Comparison of ENCODE assay signal across 9 cellular contexts in the genomic region with DNA sequence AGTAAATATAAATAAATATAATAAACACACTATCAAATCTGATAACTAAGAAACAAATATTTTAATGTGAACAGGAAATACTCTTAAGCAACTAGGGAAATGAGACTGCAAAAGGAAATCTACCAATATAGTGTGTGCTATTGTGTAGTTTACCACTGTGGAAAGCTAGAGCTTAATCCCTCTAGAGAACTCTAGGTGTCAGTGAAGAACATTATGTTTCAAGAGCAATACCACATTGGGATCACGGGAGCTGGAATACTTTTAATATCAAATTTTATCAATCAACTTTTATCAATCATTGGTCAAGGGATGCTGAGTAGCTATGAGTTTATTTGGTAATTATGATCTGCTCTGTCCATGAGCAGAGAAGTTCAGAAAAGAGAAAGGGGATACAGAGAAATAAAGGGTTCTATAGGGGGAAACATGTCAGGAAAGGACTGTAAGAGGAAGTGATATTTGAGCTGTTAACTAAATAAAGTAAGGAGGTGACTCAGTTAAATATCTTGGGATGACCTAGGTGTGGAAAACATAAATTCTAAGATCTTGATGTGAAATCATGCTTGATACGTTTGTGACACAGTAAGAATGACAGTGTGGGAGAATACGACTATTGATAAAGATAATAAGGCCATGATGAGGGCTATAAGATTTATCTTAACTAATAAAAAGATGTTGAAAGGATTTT.
DNase-seq lines count a peak whose midpoint lies in the region; ATAC-seq, FAIRE-seq and TF ChIP-seq lines count a peak whose summit lies in the region.
"Had no signal": no experiment of that assay in that cellular context is flagged by ENCODE, and none has a peak within 500 bp of the region (broad histone marks: within the 10 kb centered on the region; RNA-seq: fewer than 3 reads in every experiment).

No MANE protein-coding gene starts in this region.

- TF ChIP-seq CTCF in LNCaP clone FGC (IDR thresholded peaks at IDR 0.05; ENCODE audit: control insufficient read depth, extremely low read depth, insufficient read depth) (peak; percentile 42), astrocyte (IDR thresholded peaks at IDR 0.05; ENCODE audit: insufficient read depth, low read depth, low read length) (peak; percentile 50), ovary (IDR thresholded peaks at IDR 0.05) (no peak)

- H3K36me3 ChIP-seq in astrocyte (ENCODE audit: insufficient read depth, low read length) (no peaks in the 10 kb centered on the region), ovary (no peaks in the 10 kb centered on the region)

- no peak overlapping the region for H3K27ac Mint-ChIP-seq in astrocyte (ENCODE audit: unreplicated experiment)
- H3K27ac Mint-ChIP-seq in T-helper 2 cell treated with Interferon-gamma antibody and Interleukin-4, amounts not matched to agents 5 μg/mL and 100 μg/mL, for 36 hours: no peak overlapping the region
- H3K27ac Mint-ChIP-seq: activated naive CD8-positive, alpha-beta T cell treated with anti-CD3 and anti-CD28 coated beads, Interleukin-2, amount 50 U/mL, for 24 hours had no signal

- DNase-seq in Ammon's horn (ENCODE audit: low spot score) (peak; percentile 9), LNCaP clone FGC (ENCODE audit: low read depth) (no peak), astrocyte (ENCODE audit: low read depth) (peak; percentile 17), left lobe of liver (ENCODE audit: low spot score) (no peak), NCI-H187 (lab: John Stamatoyannopoulos, UW) (no peak), ovary (no peak)
- DNase-seq in T-helper 2 cell treated with Interferon-gamma antibody and Interleukin-4, amounts not matched to agents 5 μg/mL and 100 μg/mL, for 36 hours (ENCODE audit: low spot score): no peak
- DNase-seq: activated naive CD8-positive, alpha-beta T cell treated with anti-CD3 and anti-CD28 coated beads, Interleukin-2, amount 50 U/mL, for 24 hours had no signal

- no peak overlapping the region for H3K4me3 Mint-ChIP-seq in astrocyte (ENCODE audit: unreplicated experiment)
- no peak overlapping the region for H3K4me3 Mint-ChIP-seq in T-helper 2 cell treated with Interferon-gamma antibody and Interleukin-4, amounts not matched to agents 5 μg/mL and 100 μg/mL, for 36 hours
- H3K4me3 Mint-ChIP-seq: activated naive CD8-positive, alpha-beta T cell treated with anti-CD3 and anti-CD28 coated beads, Interleukin-2, amount 50 U/mL, for 24 hours had no signal

- no peaks in the 10 kb centered on the region for H3K4me1 ChIP-seq in astrocyte (ENCODE audit: insufficient read depth, low read length)
- H3K4me1 ChIP-seq in ovary (ENCODE audit: insufficient read depth): no peaks in the 10 kb centered on the region

- TF ChIP-seq POLR2A in ovary (IDR thresholded peaks at IDR 0.05): no peak

- peaks cover 4% of the 10 kb centered on the region for H3K9me3 Mint-ChIP-seq in astrocyte (ENCODE audit: unreplicated experiment)
- H3K9me3 Mint-ChIP-seq in T-helper 2 cell treated with Interferon-gamma antibody and Interleukin-4, amounts not matched to agents 5 μg/mL and 100 μg/mL, for 36 hours: no peaks in the 10 kb centered on the region
- H3K9me3 Mint-ChIP-seq: activated naive CD8-positive, alpha-beta T cell treated with anti-CD3 and anti-CD28 coated beads, Interleukin-2, amount 50 U/mL, for 24 hours had no signal

- H3K79me2 ChIP-seq in astrocyte (ENCODE audit: insufficient read depth, low read length): no peaks in the 10 kb centered on the region

- H3K9me3 ChIP-seq in astrocyte (ENCODE audit: insufficient read depth, low read depth, low read length) (no peaks in the 10 kb centered on the region), ovary (no peaks in the 10 kb centered on the region)

- 56 to 57% (median 56%) methylated on average over 3 of the region's 3 CpGs for WGBS in ovary, 3 donors

- H3K27ac ChIP-seq in astrocyte (ENCODE audit: low read depth, low read length): no peak overlapping the region
- H3K27ac ChIP-seq in ovary: no peak overlapping the region

- FAIRE-seq in astrocyte (lab: Jason Lieb, UNC): no peak

- intact Hi-C loops in ovary (cut with DNase I): no loop called here

- H3K4me3 ChIP-seq in LNCaP clone FGC (ENCODE audit: low read depth, low read length) (no peak overlapping the region), astrocyte (ENCODE audit: insufficient read depth, low read depth, low read length) (no peak overlapping the region), ovary (no peak overlapping the region)

- H4K20me1 ChIP-seq in astrocyte (ENCODE audit: insufficient read depth, low read length): no peaks in the 10 kb centered on the region

- no peak overlapping the region for H3K9ac ChIP-seq in astrocyte (ENCODE audit: low read length)

- H3K36me3 Mint-ChIP-seq in astrocyte (ENCODE audit: low read depth, unreplicated experiment): no peaks in the 10 kb centered on the region
- H3K36me3 Mint-ChIP-seq in T-helper 2 cell treated with Interferon-gamma antibody and Interleukin-4, amounts not matched to agents 5 μg/mL and 100 μg/mL, for 36 hours (ENCODE audit: low read depth): no peaks in the 10 kb centered on the region

- no peak for TF ChIP-seq EP300 in ovary (IDR thresholded peaks at IDR 0.05)

- ATAC-seq in left lobe of liver (peak; percentile 62), GM18502 (IDR thresholded peaks at IDR 0.05; ENCODE audit: poor library complexity, unreplicated experiment) (no peak)
- ATAC-seq: activated naive CD8-positive, alpha-beta T cell treated with anti-CD3 and anti-CD28 coated beads, Interleukin-2, amount 50 U/mL, for 24 hours had no signal

- no peaks in the 10 kb centered on the region for H3K27me3 Mint-ChIP-seq in astrocyte (ENCODE audit: low read depth, unreplicated experiment)
- H3K27me3 Mint-ChIP-seq in T-helper 2 cell treated with Interferon-gamma antibody and Interleukin-4, amounts not matched to agents 5 μg/mL and 100 μg/mL, for 36 hours (ENCODE audit: low read depth): no peaks in the 10 kb centered on the region

- H3K4me2 ChIP-seq in astrocyte (ENCODE audit: low read length): peak overlapping the region; percentile 67

- H3K27me3 ChIP-seq in astrocyte (ENCODE audit: insufficient read depth, low read length): no peaks in the 10 kb centered on the region
- H3K27me3 ChIP-seq in ovary: no peaks in the 10 kb centered on the region

- peaks cover 4% of the 10 kb centered on the region for H3K4me1 Mint-ChIP-seq in astrocyte (ENCODE audit: low read depth, unreplicated experiment)
- H3K4me1 Mint-ChIP-seq in T-helper 2 cell treated with Interferon-gamma antibody and Interleukin-4, amounts not matched to agents 5 μg/mL and 100 μg/mL, for 36 hours (ENCODE audit: low read depth): peaks cover 6% of the 10 kb centered on the region
- H3K4me1 Mint-ChIP-seq: activated naive CD8-positive, alpha-beta T cell treated with anti-CD3 and anti-CD28 coated beads, Interleukin-2, amount 50 U/mL, for 24 hours had no signal

- no peak overlapping the region for H2AFZ ChIP-seq in astrocyte (ENCODE audit: low read depth, low read length)

Comparison
In these comparisons a context has a peak if more than half of its experiments do, and no peak if none do; other contexts are left out.
1. DNase-seq: peak in Ammon's horn (single experiment) and astrocyte (single experiment); none in LNCaP clone FGC (single experiment), left lobe of liver (single experiment), T-helper 2 cell treated with Interferon-gamma antibody and Interleukin-4, amounts not matched to agents 5 μg/mL and 100 μg/mL, for 36 hours (single experiment), NCI-H187 (0 of 2) and ovary (0 of 5).
2. CTCF ChIP-seq: peak in LNCaP clone FGC (single experiment) and astrocyte (single experiment); none in ovary (0 of 3).